ENCODE assay signal across 24 cellular contexts in the genomic region with DNA sequence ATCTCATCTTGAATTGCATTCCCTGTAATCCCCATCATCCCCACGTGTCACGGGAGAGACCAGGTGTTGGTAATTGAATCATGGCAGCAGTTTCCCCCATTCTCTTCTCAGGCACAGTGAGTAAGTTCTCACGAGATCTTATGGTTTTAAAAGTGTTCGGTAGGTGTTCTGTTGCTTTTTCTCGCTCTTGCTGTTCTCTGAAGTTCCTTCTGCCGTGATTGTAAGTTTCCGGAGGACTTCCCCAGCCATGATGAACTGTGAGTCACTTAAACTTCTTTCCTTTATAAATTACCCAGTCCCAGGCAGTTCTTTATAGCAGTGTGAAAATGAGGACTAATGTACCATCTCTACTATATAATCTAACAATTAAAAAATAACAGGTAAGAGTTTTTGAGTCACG.
DNase-seq lines count a peak whose midpoint lies in the region; ATAC-seq and TF ChIP-seq lines count a peak whose summit lies in the region.
"Had no signal": no experiment of that assay in that cellular context is flagged by ENCODE, and none has a peak within 500 bp of the region (broad histone marks: within the 10 kb centered on the region; RNA-seq: fewer than 3 reads in every experiment).

No MANE protein-coding gene starts in this region.

- H3K27ac ChIP-seq in PC-3 (ENCODE audit: low read length) (no peak overlapping the region), sigmoid colon (no peak overlapping the region)
- H3K27ac ChIP-seq: BLaER1 treated with 17β-estradiol and CSF1 and Interleukin-3, amounts not matched to agents 10 nM and 100 nM; GM23248; HL-60 had no signal

- no peaks in the 10 kb centered on the region for H3K27me3 ChIP-seq in PC-3 (ENCODE audit: low read length)
- no peaks in the 10 kb centered on the region for H3K27me3 ChIP-seq in sigmoid colon
- H3K27me3 ChIP-seq: BLaER1 treated with 17β-estradiol and CSF1 and Interleukin-3, amounts not matched to agents 10 nM and 100 nM had no signal

- peaks cover 21% of the 10 kb centered on the region; the same call in 1 of the 2 replicates for H3K4me1 Mint-ChIP-seq in HFFc6 (ENCODE audit: low read depth)
- H3K4me1 Mint-ChIP-seq: B cell, IgD-negative memory B cell had no signal

- H3K4me3 ChIP-seq in PC-3 (ENCODE audit: low read length) (no peak overlapping the region), sigmoid colon (no peak overlapping the region)
- H3K4me3 ChIP-seq: BLaER1 treated with 17β-estradiol and CSF1 and Interleukin-3, amounts not matched to agents 10 nM and 100 nM; GM12878; GM23248 had no signal

- no peaks in the 10 kb centered on the region for H3K4me1 ChIP-seq in PC-3 (ENCODE audit: insufficient read depth, low read length)
- H3K4me1 ChIP-seq in sigmoid colon, result no peaks in the 10 kb centered on the region
- H3K4me1 ChIP-seq: BLaER1 treated with 17β-estradiol and CSF1 and Interleukin-3, amounts not matched to agents 10 nM and 100 nM had no signal

- H3F3A ChIP-seq in PC-3 (ENCODE audit: low read length, unreplicated experiment), result no peaks in the 10 kb centered on the region

- POLR2A ChIA-PET in PC-3 (lab: Charles Lee; ENCODE audit: unreplicated experiment), result no interaction called here

- no peak overlapping the region for H3K4me2 ChIP-seq in PC-3 (ENCODE audit: low read length)
- H3K4me2 ChIP-seq: BLaER1 treated with 17β-estradiol and CSF1 and Interleukin-3, amounts not matched to agents 10 nM and 100 nM had no signal

- peak overlapping the region; percentile 61; the same call in 1 of the 2 replicates for H3K4me3 Mint-ChIP-seq in HFFc6
- H3K4me3 Mint-ChIP-seq: B cell; CD8-positive, alpha-beta T cell; IgD-negative memory B cell had no signal

- 82 to 84% methylated on average over 8 of the region's 8 CpGs for WGBS in sigmoid colon, 2 donors

- H3K9ac ChIP-seq in PC-3 (ENCODE audit: low read length), result no peak overlapping the region
- H3K9ac ChIP-seq: BLaER1 treated with 17β-estradiol and CSF1 and Interleukin-3, amounts not matched to agents 10 nM and 100 nM; GM23248 had no signal

- TF ChIP-seq POLR2A in sigmoid colon (IDR thresholded peaks at IDR 0.05), result no peak

- BruUV-seq in PC-3 (replicated peaks; lab: Mats Ljungman, UMichigan), result no TSS peak

- intact Hi-C loops in PC-3 (cut with micrococcal nuclease), result no loop called here
- intact Hi-C loops in sigmoid colon (cut with DNase I), result no loop called here

- no peaks in the 10 kb centered on the region for H4K20me1 ChIP-seq in PC-3 (ENCODE audit: low read length)
- H4K20me1 ChIP-seq: BLaER1 treated with 17β-estradiol and CSF1 and Interleukin-3, amounts not matched to agents 10 nM and 100 nM had no signal

- no peaks in the 10 kb centered on the region for H3K79me2 ChIP-seq in PC-3 (ENCODE audit: low read length)

- peaks cover 8% of the 10 kb centered on the region for H3K9me3 Mint-ChIP-seq in HFFc6

- ATAC-seq in PC-3 (no peak), GM18520 (IDR thresholded peaks at IDR 0.05; ENCODE audit: unreplicated experiment) (no peak)
- ATAC-seq: CD8-positive, alpha-beta T cell; GM12878; HCT116 had no signal

- no peak for TF ChIP-seq EP300 in sigmoid colon (IDR thresholded peaks at IDR 0.05)

- peak overlapping the region; percentile 76 for H2AFZ ChIP-seq in PC-3 (ENCODE audit: low read length)
- H2AFZ ChIP-seq: GM23248 had no signal

- no peak for TF ChIP-seq CTCF in HFFc6 (IDR thresholded peaks at IDR 0.05)
- no peak for TF ChIP-seq CTCF in PC-3 (conservative IDR thresholded peaks at IDR 0.05; ENCODE audit: low read depth, low read length)
- TF ChIP-seq CTCF in sigmoid colon (IDR thresholded peaks at IDR 0.05), result no peak

- DNase-seq in A172 (ENCODE audit: low spot score) (peak; percentile 50), HFFc6 (no peak), PC-3 (peak; percentile 8), dermis blood vessel endothelial cell (peak; percentile 40), COLO829 (ENCODE audit: low spot score) (no peak), sigmoid colon (no peak), midbrain (lab: John Stamatoyannopoulos, UW) (no peak)
- DNase-seq: 8988T; CD8-positive, alpha-beta T cell; COR-L47; DMS 273 treated with DMSO at 0.1 percent for 48 hours; DMS53; DND-41; EL; GM23248; H7; KG1 had no signal

- no peaks in the 10 kb centered on the region; the same call in 1 of the 2 replicates for H3K36me3 Mint-ChIP-seq in HFFc6 (ENCODE audit: low read depth)
- H3K36me3 Mint-ChIP-seq: CD8-positive, alpha-beta T cell; IgD-negative memory B cell had no signal

- peak overlapping the region; percentile 19; the same call in 1 of the 2 replicates for H3K27ac Mint-ChIP-seq in HFFc6
- H3K27ac Mint-ChIP-seq: B cell; CD8-positive, alpha-beta T cell; IgD-negative memory B cell had no signal

- no peaks in the 10 kb centered on the region for H3K36me3 ChIP-seq in PC-3 (ENCODE audit: low read depth, low read length)
- H3K36me3 ChIP-seq in sigmoid colon, result no peaks in the 10 kb centered on the region
- H3K36me3 ChIP-seq: BLaER1 treated with 17β-estradiol and CSF1 and Interleukin-3, amounts not matched to agents 10 nM and 100 nM had no signal

- H3K9me2 ChIP-seq in PC-3 (replicated peaks; ENCODE audit: low read length), result no peaks in the 10 kb centered on the region

- H3K27me3 Mint-ChIP-seq in HFFc6 (ENCODE audit: insufficient read depth), result no peaks in the 10 kb centered on the region; the same call in 1 of the 2 replicates
- H3K27me3 Mint-ChIP-seq: B cell, IgD-negative memory B cell had no signal

- no peaks in the 10 kb centered on the region for H3K9me3 ChIP-seq in PC-3 (ENCODE audit: low read length)
- H3K9me3 ChIP-seq in sigmoid colon, result no peaks in the 10 kb centered on the region

- CTCF ChIA-PET in PC-3 (lab: Charles Lee), result no interaction called here

Comparison
In these comparisons a context has a peak if more than half of its experiments do, and no peak if none do; other contexts are left out.
1. DNase-seq: peak in A172 (single experiment), PC-3 (single experiment) and dermis blood vessel endothelial cell (single experiment); none in HFFc6 (single experiment), COLO829 (single experiment), sigmoid colon (single experiment) and midbrain (single experiment).